1 cellular context compared by ENCODE assay signal in genomic region chr20:63861365-63861934, GRCh38.
TF ChIP-seq lines count a peak whose summit lies in the region.

ABHD16B (plus strand) TSS chr20:63861498; CDS start chr20:63861541, 43 bp downstream.

TF ChIP-seq in IMR-90, 13 proteins besides CTCF, POLR2A, EP300 and RAD21:
- TF ChIP-seq ELK1 (IDR thresholded peaks at IDR 0.05; ENCODE audit: borderline replicate concordance, low read depth, low read length) (no peak), CHD1 (IDR thresholded peaks at IDR 0.05; ENCODE audit: low read depth, low read length) (no peak), RFX5 (IDR thresholded peaks at IDR 0.05; ENCODE audit: low read depth, low read length) (no peak), RCOR1 (IDR thresholded peaks at IDR 0.05; ENCODE audit: insufficient replicate concordance, low read length) (no peak), MAFK (IDR thresholded peaks at IDR 0.05; ENCODE audit: low read depth, low read length) (no peak), FOS (IDR thresholded peaks at IDR 0.05; ENCODE audit: low read depth, low read length) (no peak), NFE2L2 (IDR thresholded peaks at IDR 0.05; ENCODE audit: low read depth, low read length) (no peak), CEBPB (IDR thresholded peaks at IDR 0.05; ENCODE audit: low read depth, low read length) (no peak)
